ENCODE assay signal across 14 cellular contexts in genomic region chr3:108008931-108009635, GRCh38.
DNase-seq lines count a peak whose midpoint lies in the region; ATAC-seq and TF ChIP-seq lines count a peak whose summit lies in the region.
"Had no signal": no experiment of that assay in that cellular context is flagged by ENCODE, and none has a peak within 500 bp of the region (broad histone marks: within the 10 kb centered on the region; RNA-seq: fewer than 3 reads in every experiment).

No MANE protein-coding gene starts in this region.

- H4K8ac ChIP-seq in IMR-90 (ENCODE audit: low read depth in 2 of 2, low read length in 2 of 2), result no peak overlapping the region

- no peak overlapping the region for H3K18ac ChIP-seq in IMR-90 (ENCODE audit: low read depth, low read length)

- in situ Hi-C loops in IMR-90 (cut with MboI; ENCODE audit: low sequenced_read_pairs) (no loop called here), brain microvascular endothelial cell (cut with HindIII; ENCODE audit: low pct_ligation_motif_present, low sequenced_read_pairs) (no loop called here)

- no peak overlapping the region for H3K4me2 ChIP-seq in IMR-90 (ENCODE audit: low read depth, low read length)

- no peak overlapping the region for H2AK5ac ChIP-seq in IMR-90 (ENCODE audit: low read depth, low read length)

- peaks cover 1% of the 10 kb centered on the region; the same call in 1 of the 2 replicates for H3K4me1 ChIP-seq in IMR-90 (ENCODE audit: control insufficient read depth, insufficient read depth, low read length)

- DNase-seq in NCI-H526 (lab: John Stamatoyannopoulos, UW), result peak; percentile 22 to 61
- no peak for DNase-seq in NCI-H526 treated with DMSO at 0.1 percent for 48 hours (lab: John Stamatoyannopoulos, UW)
- peak; percentile 92 for DNase-seq in IMR-90
- peak; percentile 81 for DNase-seq in brain microvascular endothelial cell
- peak; percentile 63 for DNase-seq in skeletal muscle cell (ENCODE audit: low read depth)
- no peak for DNase-seq in AML-193 (lab: John Stamatoyannopoulos, UW)
- DNase-seq: 8988T; activated CD8-positive, alpha-beta memory T cell treated with anti-CD3 and anti-CD28 coated beads, Interleukin-2, amount 50 U/mL, for 48 hours; body of pancreas; DND-41; testis had no signal

- H3K4ac ChIP-seq in IMR-90 (ENCODE audit: low read depth, low read length), result no peak overlapping the region

- H4K5ac ChIP-seq in IMR-90 (ENCODE audit: low read depth, low read length), result no peak overlapping the region

- H3K27me3 ChIP-seq in IMR-90 (ENCODE audit: control insufficient read depth, insufficient read depth, low read length) (peaks cover 5% of the 10 kb centered on the region; the same call in 1 of the 2 replicates), brain microvascular endothelial cell (replicated peaks) (no peaks in the 10 kb centered on the region)
- H3K27me3 ChIP-seq: body of pancreas, testis had no signal

- H3K23ac ChIP-seq in IMR-90 (ENCODE audit: low read depth, low read length), result no peak overlapping the region

- H3K36me3 ChIP-seq in IMR-90 (ENCODE audit: control insufficient read depth, insufficient read depth, low read length) (no peaks in the 10 kb centered on the region), brain microvascular endothelial cell (replicated peaks) (no peaks in the 10 kb centered on the region)

- ATAC-seq in IMR-90 (ENCODE audit: low read depth) (no peak; the same call in 1 of the 2 replicates), HG03108 (IDR thresholded peaks at IDR 0.05; ENCODE audit: unreplicated experiment) (no peak), GM21619 (IDR thresholded peaks at IDR 0.05; ENCODE audit: unreplicated experiment) (no peak)
- ATAC-seq: body of pancreas, sciatic nerve had no signal

- WGBS in IMR-90 (ENCODE audit: extremely low coverage in 2 of 2, insufficient read length in 1 of 2), 2 experiments, result no CpG with 5 or more reads among the region's 3 CpGs

- H3K4me3 ChIP-seq in IMR-90 (ENCODE audit: insufficient read depth, low read depth, low read length) (no peak overlapping the region), brain microvascular endothelial cell (ENCODE audit: low read depth, low read length) (no peak overlapping the region), skeletal muscle cell (ENCODE audit: low read depth, low read length) (no peak overlapping the region)
- H3K4me3 ChIP-seq: body of pancreas, testis had no signal

- TF ChIP-seq CTCF in IMR-90 (conservative IDR thresholded peaks at IDR 0.05; ENCODE audit: low read depth, low read length) (no peak), brain microvascular endothelial cell (IDR thresholded peaks at IDR 0.05; ENCODE audit: low read depth, low read length, missing control alignments) (no peak)

- no peak overlapping the region for H2BK120ac ChIP-seq in IMR-90 (ENCODE audit: low read depth, low read length)

- no peak overlapping the region for H3K9ac ChIP-seq in IMR-90 (ENCODE audit: low read depth, low read length)

- TF ChIP-seq POLR2A in IMR-90 (IDR thresholded peaks at IDR 0.05; ENCODE audit: low read depth, low read length), result no peak

- TF ChIP-seq RAD21 in IMR-90 (IDR thresholded peaks at IDR 0.05; ENCODE audit: low read length), result no peak

- no peak overlapping the region for H4K91ac ChIP-seq in IMR-90 (ENCODE audit: insufficient read depth, low read depth, low read length)

- no peak overlapping the region for H3K14ac ChIP-seq in IMR-90 (replicated peaks; ENCODE audit: low read depth, low read length)

- H3K56ac ChIP-seq in IMR-90 (ENCODE audit: extremely low read depth, insufficient read depth, low read length), result no peak overlapping the region

- H3K79me1 ChIP-seq in IMR-90 (ENCODE audit: low read depth in 1 of 2, low read length in 2 of 2), result no peaks in the 10 kb centered on the region

- no TSS peak for BruUV-seq in IMR-90 (replicated peaks; lab: Mats Ljungman, UMichigan)

- intact Hi-C loops in IMR-90 (cut with micrococcal nuclease), result no loop called here

- H2AK9ac ChIP-seq in IMR-90 (replicated peaks; ENCODE audit: low read depth, low read length, poor library complexity), result no peak overlapping the region

- H3K27ac ChIP-seq in IMR-90 (ENCODE audit: insufficient read depth, low read length) (no peak overlapping the region), brain microvascular endothelial cell (no peak overlapping the region)
- H3K27ac ChIP-seq: body of pancreas, testis had no signal

- no peak overlapping the region for H2BK15ac ChIP-seq in IMR-90 (ENCODE audit: low read depth, low read length)

- no peak overlapping the region for H2BK20ac ChIP-seq in IMR-90 (ENCODE audit: low read depth, low read length)

- no peaks in the 10 kb centered on the region for H4K20me1 ChIP-seq in IMR-90 (ENCODE audit: insufficient read depth, low read length)

- no peaks in the 10 kb centered on the region for H3K9me3 ChIP-seq in IMR-90 (ENCODE audit: control insufficient read depth, insufficient read depth, low read length)
- H3K9me3 ChIP-seq: body of pancreas, testis had no signal

- H3K9me1 ChIP-seq in IMR-90 (ENCODE audit: insufficient read depth, low read length), result no peaks in the 10 kb centered on the region

- CTCF ChIA-PET in IMR-90 (lab: Yijun Ruan, JAX), result interaction anchor here (0.7 to 0.8 kb wide), 2 partner anchors 8 to 25 kb away, joined by 3 read pairs; no protein-coding TSS in a partner anchor

- POLR2A ChIA-PET in IMR-90 (lab: Charles Lee; ENCODE audit: unreplicated experiment), result no interaction called here

- no peak overlapping the region for H2BK5ac ChIP-seq in IMR-90 (ENCODE audit: low read depth, low read length, poor library complexity, severe bottlenecking)

- no peak overlapping the region for H2AFZ ChIP-seq in IMR-90 (replicated peaks; ENCODE audit: low read length, poor library complexity)

- dilution Hi-C loops in IMR-90 (cut with HindIII; ENCODE audit: low sequenced_read_pairs, unreplicated experiment), result no loop called here

TF ChIP-seq in IMR-90, 13 proteins besides CTCF, POLR2A, EP300 and RAD21:
- no peak for TF ChIP-seq NFE2L2 (IDR thresholded peaks at IDR 0.05; ENCODE audit: low read depth, low read length)
- no peak for TF ChIP-seq MAZ (IDR thresholded peaks at IDR 0.05; ENCODE audit: borderline replicate concordance, low read depth, low read length)
- TF ChIP-seq CHD1 (IDR thresholded peaks at IDR 0.05; ENCODE audit: low read depth, low read length), result no peak
- peak; percentile 48; the same call in 1 of the 2 replicates for TF ChIP-seq CEBPB (IDR thresholded peaks at IDR 0.05; ENCODE audit: low read depth, low read length)
TF ChIP-seq in IMR-90: peak in this region for 1.

Comparison
In these comparisons a context has a peak if more than half of its experiments do, and no peak if none do; other contexts are left out.
1. DNase-seq: peak in NCI-H526 (2 of 2), IMR-90 (single experiment), brain microvascular endothelial cell (single experiment) and skeletal muscle cell (single experiment); none in NCI-H526 treated with DMSO at 0.1 percent for 48 hours (single experiment) and AML-193 (0 of 2).